34 cellular contexts compared by ENCODE assay signal in genomic region chr14:82502043-82502442, GRCh38.
"Had no signal": no experiment of that assay in that cellular context is flagged by ENCODE, and none has a peak within 500 bp of the region (broad histone marks: within the 10 kb centered on the region; RNA-seq: fewer than 3 reads in every experiment).

No MANE protein-coding gene starts in this region.

- ATAC-seq: activated CD8-positive, alpha-beta T cell treated with anti-CD3 and anti-CD28 coated beads for 36 hours; activated naive CD4-positive, alpha-beta T cell treated with anti-CD3 and anti-CD28 coated beads, Interleukin-2, amount 50 U/mL, for 72 hours; activated T-cell treated with anti-CD3 and anti-CD28 coated beads, Interleukin-2, amount 50 U/mL, for 4 hours; activated T-cell treated with anti-CD3 and anti-CD28 coated beads, Interleukin-2, amount 50 U/mL, for 72 hours; activated T-helper 17 cell treated with anti-CD3 and anti-CD28 coated beads, Interleukin-2, amount 50 U/mL, for 72 hours had no signal

- H3K9me3 ChIP-seq: adrenal gland, body of pancreas, breast epithelium had no signal

- FAIRE-seq: astrocyte, colon, TTC549 had no signal

- H3K27me3 ChIP-seq: adrenal gland, body of pancreas, brain microvascular endothelial cell, breast epithelium had no signal

- H3K4me3 ChIP-seq: adrenal gland, body of pancreas, breast epithelium had no signal

- H3K27ac ChIP-seq: adrenal gland, body of pancreas, brain microvascular endothelial cell, breast epithelium, VCaP had no signal

- DNase-seq: activated B cell treated with CpG ODN at 0.5 μM for 24 hours; activated CD4-positive, alpha-beta memory T cell treated with anti-CD3 and anti-CD28 coated beads for 36 hours; activated CD4-positive, alpha-beta T cell treated with anti-CD3 and anti-CD28 coated beads for 4 hours; activated CD4-positive, alpha-beta T cell treated with anti-CD3 and anti-CD28 coated beads, Interleukin-2, amount 10 ng/mL, durations not matched to agents 24 days and 14 days; activated CD4-positive, alpha-beta T cell treated with anti-CD3 and anti-CD28 coated beads, Interleukin-2, amount 50 U/mL, for 1 hour; activated CD4-positive, alpha-beta T cell treated with anti-CD3 and anti-CD28 coated beads, Interleukin-2, amount 50 U/mL, for 4 hours; activated CD4-positive, CD25-positive, alpha-beta regulatory T cell treated with anti-CD3 and anti-CD28 coated beads, Interleukin-2, amount 50 U/mL, for 72 hours; activated CD8-positive, alpha-beta memory T cell treated with anti-CD3 and anti-CD28 coated beads, Interleukin-2, amount 50 U/mL, for 4 hours; activated CD8-positive, alpha-beta T cell treated with anti-CD3 and anti-CD28 coated beads for 36 hours; activated effector memory CD4-positive, alpha-beta T cell treated with anti-CD3 and anti-CD28 coated beads, Interleukin-2, amount 50 U/mL, for 16 hours; activated gamma-delta T cell treated with Interleukin-2 at 50 U/mL for 16 hours; activated naive CD4-positive, alpha-beta T cell; activated naive CD4-positive, alpha-beta T cell treated with anti-CD3 and anti-CD28 coated beads for 36 hours; activated naive CD4-positive, alpha-beta T cell treated with anti-CD3 and anti-CD28 coated beads, Interleukin-2, amount 50 U/mL, for 16 hours; activated naive CD8-positive, alpha-beta T cell treated with anti-CD3 and anti-CD28 coated beads for 36 hours; activated T-cell treated with anti-CD3 and anti-CD28 coated beads for 4 hours; activated T-cell treated with anti-CD3 and anti-CD28 coated beads, Interleukin-2, amount 50 U/mL, for 1 hour; activated T-cell treated with anti-CD3 and anti-CD28 coated beads, Interleukin-2, amount 50 U/mL, for 4 hours; activated T-cell treated with anti-CD3 and anti-CD28 coated beads, Interleukin-2, amount 50 U/mL, for 72 hours; adrenal gland; amniotic stem cell; aorta; body of pancreas; brain microvascular endothelial cell; central memory CD4-positive, alpha-beta T cell; T-helper 2 cell; T-helper 9 cell had no signal

- H3K36me3 ChIP-seq: adrenal gland, brain microvascular endothelial cell, breast epithelium had no signal

- H3K4me1 ChIP-seq: adrenal gland, body of pancreas, breast epithelium had no signal
